In the genomic region with DNA sequence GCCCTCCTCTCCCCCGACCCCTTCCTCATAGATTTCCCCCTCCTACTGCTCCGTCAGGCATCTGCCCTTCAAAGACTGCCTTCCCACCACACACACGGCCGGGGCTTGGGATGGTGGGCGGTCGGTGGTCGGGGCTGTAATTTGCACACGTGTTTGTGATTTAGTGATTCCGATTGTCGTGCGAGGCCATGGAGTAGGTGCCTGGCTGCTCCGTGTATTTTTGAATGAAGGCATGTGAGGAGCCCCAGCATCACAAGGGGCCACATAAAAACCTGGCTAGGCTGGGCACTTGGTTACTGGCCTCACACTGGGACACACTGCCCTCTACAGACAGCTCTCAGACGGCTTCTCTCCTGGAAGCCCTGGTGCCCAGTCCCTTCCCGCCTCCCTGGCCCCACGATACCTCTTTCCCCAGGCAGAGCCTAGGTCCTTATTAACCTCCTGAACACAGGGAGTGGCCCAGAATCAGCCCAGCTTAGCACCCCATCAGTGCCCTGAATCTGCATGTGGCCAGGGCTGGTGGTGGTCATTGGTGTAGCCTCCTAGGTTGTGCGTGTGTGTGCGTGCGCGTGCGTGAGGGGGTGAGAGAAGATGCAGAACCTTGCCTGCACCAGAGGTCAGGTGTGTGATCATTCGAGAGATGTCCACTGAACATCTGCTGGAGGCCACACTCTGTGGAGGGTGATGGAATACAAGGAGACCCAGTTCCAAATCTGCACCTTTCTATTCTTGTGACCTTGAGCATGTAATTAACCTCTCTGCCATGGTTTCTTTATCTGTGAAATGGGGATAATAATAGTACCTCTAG, we compare ENCODE assay signal across 8 cellular contexts. TPM values are rescaled to one million over a fixed set of nuclear protein-coding genes. Genes with fewer than 3 reads are reported as not detected.
DNase-seq lines count a peak whose midpoint lies in the region; ATAC-seq, FAIRE-seq and TF ChIP-seq lines count a peak whose summit lies in the region.

No MANE protein-coding gene starts in this region.

- H3K9me1 ChIP-seq in endothelial cell of umbilical vein (replicated peaks; ENCODE audit: control insufficient read depth, extremely low read depth, insufficient read depth, low read length): no peaks in the 10 kb centered on the region

- H3K27me3 ChIP-seq in HL-60 (ENCODE audit: insufficient read depth, poor library complexity, severe bottlenecking) (no peaks in the 10 kb centered on the region), endothelial cell of umbilical vein (ENCODE audit: control insufficient read depth in 2 of 2, insufficient read depth in 2 of 2, low read length in 2 of 2) (peaks cover 0 to 1% of the 10 kb centered on the region in 2 experiments)

- peak overlapping the region; percentile 47 for H2AFZ ChIP-seq in endothelial cell of umbilical vein (ENCODE audit: low read depth, low read length)

- H3K4me3 Mint-ChIP-seq in CD14-positive monocyte (peak overlapping the region; percentile 94 to 96), memory B cell (peak overlapping the region; percentile 99)
- H3K4me3 Mint-ChIP-seq in activated CD8-positive, alpha-beta T cell treated with anti-CD3 and anti-CD28 coated beads for 36 hours: peak overlapping the region; percentile 94

- dilution Hi-C loops in endothelial cell of umbilical vein (cut with MboI; ENCODE audit: extremely low pct_ligation_motif_present, low sequenced_read_pairs): no loop called here

- peak; percentile 95 for FAIRE-seq in endothelial cell of umbilical vein (lab: Jason Lieb, UNC)

- no peaks in the 10 kb centered on the region for H4K20me1 ChIP-seq in endothelial cell of umbilical vein (replicated peaks; ENCODE audit: control insufficient read depth, extremely low read depth, insufficient read depth, low read length)

- POLR2A ChIA-PET in activated CD8-positive, alpha-beta T cell treated with anti-CD3 and anti-CD28 coated beads for 36 hours (lab: Charles Lee): interaction anchor here (0.6 to 9.2 kb wide), 14 partner anchors 10 to 302 kb away, joined by 3 to 147 read pairs (median 20); a partner anchor contains a TSS
- POLR2A ChIA-PET in endothelial cell of umbilical vein (lab: Charles Lee): interaction anchor here (1.0 kb wide), 1 partner anchor 99 kb away, joined by 4 read pairs; no protein-coding TSS in a partner anchor

- peak; percentile 67 for DNase-seq in CD14-positive monocyte (ENCODE audit: low spot score)
- peak; percentile 58 to 80 for DNase-seq in HL-60 (ENCODE audit: low read depth in 1 of 2, low spot score in 1 of 2)
- DNase-seq in NCI-H774 (lab: John Stamatoyannopoulos, UW): peak; percentile 75
- peak; percentile 82 for DNase-seq in activated CD8-positive, alpha-beta T cell treated with anti-CD3 and anti-CD28 coated beads for 36 hours
- DNase-seq in endothelial cell of umbilical vein (ENCODE audit: low read depth, low spot score): peak; percentile 79
- no peak for DNase-seq in memory B cell (ENCODE audit: low spot score in 2 of 2)
- peak; percentile 34 to 50 for DNase-seq in stimulated activated CD8-positive, alpha-beta memory T cell treated with anti-CD3 and anti-CD28 coated beads, Interleukin-7, amount 100 ng/mL, for 4 hours (ENCODE audit: low read depth in 2 of 2)

- CTCF ChIA-PET in activated CD8-positive, alpha-beta T cell treated with anti-CD3 and anti-CD28 coated beads for 36 hours (lab: Charles Lee): interaction anchor here (0.6 to 9.0 kb wide), 20 partner anchors 19 to 308 kb away, joined by 3 to 88 read pairs (median 6); no protein-coding TSS in a partner anchor
- CTCF ChIA-PET in endothelial cell of umbilical vein (lab: Charles Lee): interaction anchor here (0.6 to 8.3 kb wide), 26 partner anchors 11 to 308 kb away, joined by 3 to 347 read pairs (median 8); a partner anchor contains a TSS

- intact Hi-C loops in CD14-positive monocyte (cut with micrococcal nuclease): loop anchor here (2.0 to 10.0 kb wide), 5 partner anchors 53 to 289 kb away; a partner anchor contains a TSS
- intact Hi-C loops in activated CD8-positive, alpha-beta T cell treated with anti-CD3 and anti-CD28 coated beads for 36 hours (cut with micrococcal nuclease): loop anchor here (2.0 kb wide), 2 partner anchors 97 to 285 kb away; no protein-coding TSS in a partner anchor
- intact Hi-C loops in endothelial cell of umbilical vein (cut with micrococcal nuclease): loop anchor here (1.0 to 10.0 kb wide), 7 partner anchors 55 to 410 kb away; a partner anchor contains a TSS

- no TSS peak for BruUV-seq in endothelial cell of umbilical vein (replicated peaks; lab: Mats Ljungman, UMichigan)

- TF ChIP-seq POLR2A in endothelial cell of umbilical vein (IDR thresholded peaks at IDR 0.05; ENCODE audit: low read depth, low read length): no peak

- H3K27ac ChIP-seq in HL-60 (replicated peaks) (no peak overlapping the region), endothelial cell of umbilical vein (ENCODE audit: insufficient read depth, low read depth, low read length) (no peak overlapping the region)

- no peaks in the 10 kb centered on the region for H3K79me2 ChIP-seq in endothelial cell of umbilical vein (ENCODE audit: control insufficient read depth, insufficient read depth, low read length)

- H3K27me3 Mint-ChIP-seq in CD14-positive monocyte (ENCODE audit: low read depth in 3 of 3) (peaks cover 37 to 68% (median 43%) of the 10 kb centered on the region in 3 donors), memory B cell (no peaks in the 10 kb centered on the region)
- H3K27me3 Mint-ChIP-seq in activated CD8-positive, alpha-beta T cell treated with anti-CD3 and anti-CD28 coated beads for 36 hours: no peaks in the 10 kb centered on the region

- no peaks in the 10 kb centered on the region for H3K9me3 ChIP-seq in endothelial cell of umbilical vein (replicated peaks; ENCODE audit: control insufficient read depth, insufficient read depth, low read length)

- peaks cover 0 to 5% of the 10 kb centered on the region in 2 donors for H3K36me3 Mint-ChIP-seq in CD14-positive monocyte
- H3K36me3 Mint-ChIP-seq in activated CD8-positive, alpha-beta T cell treated with anti-CD3 and anti-CD28 coated beads for 36 hours (ENCODE audit: low read depth): peaks cover 28% of the 10 kb centered on the region
- H3K36me3 Mint-ChIP-seq in memory B cell: no peaks in the 10 kb centered on the region

- TF ChIP-seq CTCF in CD14-positive monocyte (IDR thresholded peaks at IDR 0.05) (peak; percentile 64), HL-60 (IDR thresholded peaks at IDR 0.05; ENCODE audit: insufficient read depth, low read length) (peak; percentile 61), endothelial cell of umbilical vein (IDR thresholded peaks at IDR 0.05; ENCODE audit: extremely low read depth in 1 of 2, insufficient read depth in 1 of 2, low read depth in 1 of 2, low read length in 2 of 2) (peak; percentile 87 to 95)
- peak; percentile 59 for TF ChIP-seq CTCF in activated CD8-positive, alpha-beta T cell treated with anti-CD3 and anti-CD28 coated beads for 36 hours (IDR thresholded peaks at IDR 0.05)

- H3K27ac Mint-ChIP-seq in CD14-positive monocyte: peak overlapping the region in 6 of 7 donors; percentile 20 to 97 (median 86)
- peak overlapping the region; percentile 94 for H3K27ac Mint-ChIP-seq in activated CD8-positive, alpha-beta T cell treated with anti-CD3 and anti-CD28 coated beads for 36 hours
- H3K27ac Mint-ChIP-seq in memory B cell: peak overlapping the region; percentile 98

- peak; percentile 21 for ATAC-seq in activated CD8-positive, alpha-beta T cell treated with anti-CD3 and anti-CD28 coated beads for 36 hours
- no peak for ATAC-seq in memory B cell (ENCODE audit: low read depth)
- no peak for ATAC-seq in GM19328 (IDR thresholded peaks at IDR 0.05; ENCODE audit: unreplicated experiment)

- H3K9me3 Mint-ChIP-seq in CD14-positive monocyte (peaks cover 0 to 3% (median 0%) of the 10 kb centered on the region in 7 donors), memory B cell (no peaks in the 10 kb centered on the region)
- H3K9me3 Mint-ChIP-seq in activated CD8-positive, alpha-beta T cell treated with anti-CD3 and anti-CD28 coated beads for 36 hours: no peaks in the 10 kb centered on the region

- H3K4me3 ChIP-seq in HL-60 (replicated peaks; ENCODE audit: insufficient read depth, low read length) (peak overlapping the region; percentile 83), endothelial cell of umbilical vein (replicated peaks in 1 of 3; ENCODE audit: insufficient read depth in 1 of 3, low read depth in 1 of 3, low read length in 3 of 3) (peak overlapping the region; percentile 43 to 89 (median 73))

- peaks cover 10% of the 10 kb centered on the region for H3K4me1 ChIP-seq in endothelial cell of umbilical vein (ENCODE audit: control insufficient read depth, extremely low read depth, insufficient read depth, low read length)

- H3K36me3 ChIP-seq in endothelial cell of umbilical vein (ENCODE audit: control insufficient read depth in 2 of 2, extremely low read depth in 1 of 2, insufficient read depth in 2 of 2, low read length in 2 of 2): no peaks in the 10 kb centered on the region

- no peak overlapping the region for H3K9ac ChIP-seq in endothelial cell of umbilical vein (replicated peaks; ENCODE audit: extremely low read depth, insufficient read depth, low read length)

- H3K4me1 Mint-ChIP-seq in CD14-positive monocyte (peaks cover 34% of the 10 kb centered on the region), memory B cell (peaks cover 28% of the 10 kb centered on the region)
- H3K4me1 Mint-ChIP-seq in activated CD8-positive, alpha-beta T cell treated with anti-CD3 and anti-CD28 coated beads for 36 hours (ENCODE audit: low read depth): peaks cover 29% of the 10 kb centered on the region

- H3K4me2 ChIP-seq in endothelial cell of umbilical vein (ENCODE audit: insufficient read depth, low read length): peak overlapping the region; percentile 78

RNA-seq across cellular contexts. Expression of a gene that starts 1.3 kb away (rescaled TPM):
- polyA plus RNA-seq in CD14-positive monocyte (under 1 TPM; 0.13 to 0.35 TPM), endothelial cell of umbilical vein (1.2 and 1.7 TPM in 2 replicates)
- 10 to 100 TPM; 75.7 to 75.8 TPM for total RNA-seq in activated CD8-positive, alpha-beta T cell treated with anti-CD3 and anti-CD28 coated beads for 36 hours
- 0.81 and 1.1 TPM in 2 replicates for total RNA-seq in endothelial cell of umbilical vein
- polyA plus RNA-seq in endothelial cell of umbilical vein (2011; cell fraction: cytosol; rRNA removed): 0.71 and 1.0 TPM in 2 replicates
- polyA plus RNA-seq in endothelial cell of umbilical vein (2011; cell fraction: nucleus; rRNA removed): 3.0 TPM in 2 replicates
- polyA plus RNA-seq in endothelial cell of umbilical vein (2012): 0.19 and 1.1 TPM in 2 replicates
- polyA minus RNA-seq in endothelial cell of umbilical vein: 0.85 and 1.1 TPM in 2 replicates
- polyA minus RNA-seq in endothelial cell of umbilical vein (2011; cell fraction: cytosol; rRNA and poly(A)+ RNA removed): 8.0 TPM
- 4.4 and 13.2 TPM in 2 replicates for polyA minus RNA-seq in endothelial cell of umbilical vein (2011; cell fraction: nucleus; rRNA and poly(A)+ RNA removed)

RNA-seq across cellular contexts. Expression of a gene that starts 11.8 kb away (rescaled TPM):
- polyA plus RNA-seq in CD14-positive monocyte (not detected), endothelial cell of umbilical vein (not detected in 2 replicates)
- not detected for total RNA-seq in activated CD8-positive, alpha-beta T cell treated with anti-CD3 and anti-CD28 coated beads for 36 hours
- not detected in 2 replicates for total RNA-seq in endothelial cell of umbilical vein
- not detected in 2 replicates for polyA plus RNA-seq in endothelial cell of umbilical vein (2011; cell fraction: cytosol; rRNA removed)
- polyA plus RNA-seq in endothelial cell of umbilical vein (2011; cell fraction: nucleus; rRNA removed): not detected in 2 replicates
- not detected in 2 replicates for polyA plus RNA-seq in endothelial cell of umbilical vein (2012)
- polyA minus RNA-seq in endothelial cell of umbilical vein: not detected in 2 replicates
- polyA minus RNA-seq in endothelial cell of umbilical vein (2011; cell fraction: cytosol; rRNA and poly(A)+ RNA removed): not detected
- not detected in 2 replicates for polyA minus RNA-seq in endothelial cell of umbilical vein (2011; cell fraction: nucleus; rRNA and poly(A)+ RNA removed)

RNA-seq across cellular contexts. Expression of a gene that starts 16.1 kb away (rescaled TPM):
- polyA plus RNA-seq in CD14-positive monocyte (not detected), endothelial cell of umbilical vein (not detected in 2 replicates)
- not detected for total RNA-seq in activated CD8-positive, alpha-beta T cell treated with anti-CD3 and anti-CD28 coated beads for 36 hours
- not detected in 2 replicates for total RNA-seq in endothelial cell of umbilical vein
- polyA plus RNA-seq in endothelial cell of umbilical vein (2011; cell fraction: cytosol; rRNA removed): not detected in 2 replicates
- not detected in 2 replicates for polyA plus RNA-seq in endothelial cell of umbilical vein (2011; cell fraction: nucleus; rRNA removed)
- not detected in 2 replicates for polyA plus RNA-seq in endothelial cell of umbilical vein (2012)
- not detected in 2 replicates for polyA minus RNA-seq in endothelial cell of umbilical vein
- not detected for polyA minus RNA-seq in endothelial cell of umbilical vein (2011; cell fraction: cytosol; rRNA and poly(A)+ RNA removed)
- not detected in 2 replicates for polyA minus RNA-seq in endothelial cell of umbilical vein (2011; cell fraction: nucleus; rRNA and poly(A)+ RNA removed)

RNA-seq across cellular contexts. Expression of a gene that starts 18.9 kb away (rescaled TPM):
- polyA plus RNA-seq in CD14-positive monocyte (not detected), endothelial cell of umbilical vein (not detected in 2 replicates)
- not detected for total RNA-seq in activated CD8-positive, alpha-beta T cell treated with anti-CD3 and anti-CD28 coated beads for 36 hours
- not detected in 2 replicates for total RNA-seq in endothelial cell of umbilical vein
- polyA plus RNA-seq in endothelial cell of umbilical vein (2011; cell fraction: cytosol; rRNA removed): not detected in 2 replicates
- polyA plus RNA-seq in endothelial cell of umbilical vein (2011; cell fraction: nucleus; rRNA removed): not detected in 2 replicates
- not detected in 2 replicates for polyA plus RNA-seq in endothelial cell of umbilical vein (2012)
- polyA minus RNA-seq in endothelial cell of umbilical vein: not detected in 2 replicates
- not detected for polyA minus RNA-seq in endothelial cell of umbilical vein (2011; cell fraction: cytosol; rRNA and poly(A)+ RNA removed)
- polyA minus RNA-seq in endothelial cell of umbilical vein (2011; cell fraction: nucleus; rRNA and poly(A)+ RNA removed): not detected in 2 replicates

RNA-seq across cellular contexts. Expression of a gene that starts 23.8 kb away (rescaled TPM):
- not detected for polyA plus RNA-seq in CD14-positive monocyte
- total RNA-seq in activated CD8-positive, alpha-beta T cell treated with anti-CD3 and anti-CD28 coated beads for 36 hours: not detected
- not detected in 2 replicates for total RNA-seq in endothelial cell of umbilical vein
- polyA plus RNA-seq in endothelial cell of umbilical vein: not detected in 2 replicates
- polyA plus RNA-seq in endothelial cell of umbilical vein (2011; cell fraction: cytosol; rRNA removed): not detected in 2 replicates
- polyA plus RNA-seq in endothelial cell of umbilical vein (2011; cell fraction: nucleus; rRNA removed): not detected in 2 replicates
- polyA plus RNA-seq in endothelial cell of umbilical vein (2012): not detected in 2 replicates
- polyA minus RNA-seq in endothelial cell of umbilical vein: not detected in 2 replicates
- polyA minus RNA-seq in endothelial cell of umbilical vein (2011; cell fraction: cytosol; rRNA and poly(A)+ RNA removed): not detected
- polyA minus RNA-seq in endothelial cell of umbilical vein (2011; cell fraction: nucleus; rRNA and poly(A)+ RNA removed): not detected in 2 replicates

Comparison
In these comparisons a context has a peak if more than half of its experiments do, and no peak if none do; other contexts are left out.
1. DNase-seq: peak in CD14-positive monocyte (single experiment), HL-60 (2 of 2), NCI-H774 (single experiment), activated CD8-positive, alpha-beta T cell treated with anti-CD3 and anti-CD28 coated beads for 36 hours (single experiment), endothelial cell of umbilical vein (single experiment) and stimulated activated CD8-positive, alpha-beta memory T cell treated with anti-CD3 and anti-CD28 coated beads, Interleukin-7, amount 100 ng/mL, for 4 hours (2 of 2); none in memory B cell (0 of 2).
2. RNA of a gene that starts 1.3 kb away (total RNA-seq): 75.7 to 75.8 TPM in activated CD8-positive, alpha-beta T cell treated with anti-CD3 and anti-CD28 coated beads for 36 hours; 0.81 to 1.1 TPM in endothelial cell of umbilical vein; every median in the first group is over 10 times any median in the second.
3. Peak in every context shown above with its lines, with median percentiles within 50 percentile points of each other: H3K27ac Mint-ChIP-seq, H3K4me3 Mint-ChIP-seq and CTCF ChIP-seq.